Comparison of ENCODE assay signal across 1 cellular context in genomic region chr3:128561504-128561903, GRCh38.
TF ChIP-seq lines count a peak whose summit lies in the region.

No MANE protein-coding gene starts in this region.

TF ChIP-seq in H1, 55 proteins besides CTCF, POLR2A, EP300 and RAD21:
- no peak for TF ChIP-seq KDM5A (IDR thresholded peaks at IDR 0.05; ENCODE audit: low read length)
- no peak for TF ChIP-seq GTF2F1 (IDR thresholded peaks at IDR 0.05; ENCODE audit: borderline replicate concordance, low read depth, low read length)
- TF ChIP-seq CBX5 (IDR thresholded peaks at IDR 0.05; ENCODE audit: low read depth, low read length) = no peak
- TF ChIP-seq RNF2 (IDR thresholded peaks at IDR 0.05; ENCODE audit: borderline replicate concordance, low read depth, low read length, missing control alignments, poor library complexity, severe bottlenecking) = no peak
- TF ChIP-seq CBX8 (IDR thresholded peaks at IDR 0.05; ENCODE audit: borderline replicate concordance, low read depth, low read length) = no peak
- no peak for TF ChIP-seq HDAC6 (IDR thresholded peaks at IDR 0.05; ENCODE audit: low read depth, low read length)
